In genomic region chr3:140206196-140207040, GRCh38 we compare ENCODE assay signal across 9 cellular contexts.
DNase-seq lines count a peak whose midpoint lies in the region; ATAC-seq and TF ChIP-seq lines count a peak whose summit lies in the region.
"Had no signal": no experiment of that assay in that cellular context is flagged by ENCODE, and none has a peak within 500 bp of the region (broad histone marks: within the 10 kb centered on the region; RNA-seq: fewer than 3 reads in every experiment).

No MANE protein-coding gene starts in this region.

- TF ChIP-seq CTCF in C4-2B (conservative IDR thresholded peaks at IDR 0.05) (peak; percentile 17; the same call in 1 of the 2 replicates), VCaP (conservative IDR thresholded peaks at IDR 0.05) (peak; percentile 15; the same call in 1 of the 2 replicates), GM20000 (IDR thresholded peaks at IDR 0.05; ENCODE audit: extremely low read depth, missing control alignments) (no peak)

- DNase-seq in LHCN-M2 (ENCODE audit: low read depth): peak; percentile 52
- DNase-seq in iPS-NIHi11 (ENCODE audit: low spot score): peak; percentile 72
- DNase-seq in GM20000 (ENCODE audit: low spot score): no peak
- DNase-seq in activated CD8-positive, alpha-beta memory T cell treated with anti-CD3 and anti-CD28 coated beads, Interleukin-2, amount 50 U/mL, for 4 hours: no peak
- DNase-seq: GF-D8 had no signal

- no peak for ATAC-seq in GM18907 (IDR thresholded peaks at IDR 0.05; ENCODE audit: unreplicated experiment)
- ATAC-seq in GM21825 (IDR thresholded peaks at IDR 0.05; ENCODE audit: unreplicated experiment): no peak

- H3K27ac ChIP-seq in C4-2B (no peak overlapping the region), VCaP (peak overlapping the region; percentile 14; the same call in 1 of the 2 replicates)

Comparison
In these comparisons a context has a peak if more than half of its experiments do, and no peak if none do; other contexts are left out.
1. DNase-seq: peak in LHCN-M2 (single experiment) and iPS-NIHi11 (single experiment); none in GM20000 (single experiment) and activated CD8-positive, alpha-beta memory T cell treated with anti-CD3 and anti-CD28 coated beads, Interleukin-2, amount 50 U/mL, for 4 hours (single experiment).